10 cellular contexts compared by ENCODE assay signal in genomic region chr17:66220079-66220835, GRCh38. TPM values are rescaled to one million over a fixed set of nuclear protein-coding genes. Genes with fewer than 3 reads are reported as not detected.
"Had no signal": no experiment of that assay in that cellular context is flagged by ENCODE, and none has a peak within 500 bp of the region (broad histone marks: within the 10 kb centered on the region; RNA-seq: fewer than 3 reads in every experiment).

No MANE protein-coding gene starts in this region.

- ATAC-seq: K562 had no signal

- H3K27ac ChIP-seq: GM23248 had no signal

- H3K9ac ChIP-seq: GM23248 had no signal

- DNase-seq: GM23248, GOT3, H7, HCEC 1CT, HFFc6, IMR-90, Kasumi-1, KG1 had no signal

- H3K27ac Mint-ChIP-seq: HFFc6 had no signal

- FAIRE-seq: K562 had no signal

- H3K4me3 Mint-ChIP-seq: HFFc6 had no signal

- H2AFZ ChIP-seq: GM23248 had no signal

- H3K9me3 Mint-ChIP-seq: HFFc6 had no signal

- H3K4me3 ChIP-seq: GM23248, K562 had no signal

RNA-seq across cellular contexts. Expression of gene APOH, which starts 9.0 kb away (rescaled TPM):
- total RNA-seq: GM23248, H4, H7, HFFc6, IMR-90 had no signal
- polyA plus RNA-seq: GM23248, IMR-90, K562 had no signal

RNA-seq across cellular contexts. Expression of gene CEP112, which starts 28.3 kb away (rescaled TPM):
- total RNA-seq: K562 had no signal
